2 cellular contexts compared by ENCODE assay signal in the genomic region with DNA sequence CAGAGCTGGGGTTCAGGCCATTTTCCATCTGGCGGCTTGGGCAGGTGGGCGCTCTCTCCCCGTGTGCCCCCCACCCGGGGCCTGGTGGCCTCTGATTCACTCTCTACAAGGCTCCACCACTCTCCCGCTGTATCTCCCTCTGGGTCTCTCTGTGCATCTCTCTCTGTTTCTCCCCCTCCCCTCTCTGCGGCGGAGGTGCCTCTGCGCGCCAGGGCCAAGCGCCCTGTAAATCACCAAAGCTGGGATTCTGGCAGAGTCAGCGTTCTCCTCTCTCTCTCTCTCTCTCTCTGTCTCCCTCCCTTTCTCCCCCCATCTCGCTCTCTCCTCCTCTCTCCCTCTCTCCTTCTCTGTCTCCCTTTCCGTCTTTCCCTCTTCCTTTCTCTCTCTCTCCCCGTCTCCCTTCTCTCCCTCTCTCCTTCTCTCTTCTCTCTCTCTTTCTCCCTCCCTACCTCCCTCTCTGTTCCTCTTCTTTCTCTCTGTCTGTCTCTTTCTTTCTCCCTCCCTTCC.
TF ChIP-seq lines count a peak whose summit lies in the region.

No MANE protein-coding gene starts in this region.

TF ChIP-seq in A549, 52 proteins besides CTCF, POLR2A, EP300 and RAD21 (continued from another document):
- TF ChIP-seq CBX2 (IDR thresholded peaks at IDR 0.05; ENCODE audit: borderline replicate concordance, low read depth) (no peak), MAFK (IDR thresholded peaks at IDR 0.05; ENCODE audit: partially characterized antibody) (peak; percentile 28)
TF ChIP-seq in A549: peak in this region for 1.

TF ChIP-seq in H1, 55 proteins besides CTCF, POLR2A, EP300 and RAD21:
- TF ChIP-seq EGR1 (IDR thresholded peaks at IDR 0.05; ENCODE audit: borderline replicate concordance, low read depth, low read length) (peak; percentile 73), ASH2L (IDR thresholded peaks at IDR 0.05; ENCODE audit: low read length) (no peak), BCL11A (IDR thresholded peaks at IDR 0.05; ENCODE audit: low read depth in 2 of 2, low read length in 2 of 2) (no peak), CTBP2 (IDR thresholded peaks at IDR 0.05; ENCODE audit: borderline replicate concordance, insufficient read depth, insufficient read length, low read length) (peak; percentile 82), RFX5 (IDR thresholded peaks at IDR 0.05; ENCODE audit: borderline replicate concordance, low read depth, low read length) (no peak), HDAC6 (IDR thresholded peaks at IDR 0.05; ENCODE audit: low read depth, low read length) (no peak), SUZ12 (IDR thresholded peaks at IDR 0.05; ENCODE audit: low read length) (peak; percentile 31; the same call in 1 of the 2 replicates), SAP30 (IDR thresholded peaks at IDR 0.05; ENCODE audit: insufficient read depth, insufficient replicate concordance, low read length) (no peak), TAF1 (IDR thresholded peaks at IDR 0.05; ENCODE audit: low read depth, low read length) (no peak), EZH2 (IDR thresholded peaks at IDR 0.05; ENCODE audit: low read depth, low read length, severe bottlenecking) (peak; percentile 40), KDM1A (IDR thresholded peaks at IDR 0.05; ENCODE audit: borderline replicate concordance, low read length) (no peak), SIN3A (conservative IDR thresholded peaks at IDR 0.05 in 1 of 2, IDR thresholded peaks at IDR 0.05 in 1 of 2; ENCODE audit: low read depth in 1 of 2, low read length in 2 of 2) (no peak)
- TF ChIP-seq, protein P1, sequence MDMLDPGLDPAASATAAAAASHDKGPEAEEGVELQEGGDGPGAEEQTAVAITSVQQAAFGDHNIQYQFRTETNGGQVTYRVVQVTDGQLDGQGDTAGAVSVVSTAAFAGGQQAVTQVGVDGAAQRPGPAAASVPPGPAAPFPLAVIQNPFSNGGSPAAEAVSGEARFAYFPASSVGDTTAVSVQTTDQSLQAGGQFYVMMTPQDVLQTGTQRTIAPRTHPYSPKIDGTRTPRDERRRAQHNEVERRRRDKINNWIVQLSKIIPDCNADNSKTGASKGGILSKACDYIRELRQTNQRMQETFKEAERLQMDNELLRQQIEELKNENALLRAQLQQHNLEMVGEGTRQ (IDR thresholded peaks at IDR 0.05; ENCODE audit: low read length), result no peak
TF ChIP-seq in H1: peak in this region for 4.
